1 cellular context compared by ENCODE assay signal in genomic region chr1:109099871-109100757, GRCh38.
TF ChIP-seq lines count a peak whose summit lies in the region.

No MANE protein-coding gene starts in this region.

TF ChIP-seq in K562, 482 proteins besides CTCF, POLR2A, EP300 and RAD21 (continued from another document and continues in another):
- peak; percentile 96 for TF ChIP-seq KAT7 (CRISPR knock-in tag; IDR thresholded peaks at IDR 0.05; ENCODE audit: borderline replicate concordance)
- peak; percentile 96 for TF ChIP-seq HMGN3 (IDR thresholded peaks at IDR 0.05; ENCODE audit: borderline replicate concordance, extremely low read depth, insufficient read length, low read depth, low read length)
- peak; percentile 74; the same call in 1 of the 2 replicates for TF ChIP-seq ZNF282 (CRISPR knock-in tag; IDR thresholded peaks at IDR 0.05)
- TF ChIP-seq ZBTB7A (IDR thresholded peaks at IDR 0.05; ENCODE audit: borderline replicate concordance, control insufficient read depth, low read depth, low read length), result peak; percentile 89
- TF ChIP-seq ZBTB33 (CRISPR knock-in tag; IDR thresholded peaks at IDR 0.05), result peak; percentile 82; the same call in 1 of the 2 replicates
- peak; percentile 92; the same call in 1 of the 2 replicates for TF ChIP-seq HEY1 (CRISPR knock-in tag; IDR thresholded peaks at IDR 0.05; ENCODE audit: borderline replicate concordance)
- peak; percentile 86 for TF ChIP-seq ATF7 (IDR thresholded peaks at IDR 0.05)
- TF ChIP-seq CHAMP1 (IDR thresholded peaks at IDR 0.05), result peak; percentile 96
- peak; percentile 85 for TF ChIP-seq KLF1 (tag; IDR thresholded peaks at IDR 0.05)
- no peak for TF ChIP-seq ZNF407 (IDR thresholded peaks at IDR 0.05; ENCODE audit: low read depth)
- peak; percentile 98 for TF ChIP-seq POLR2H (tag; IDR thresholded peaks at IDR 0.05; ENCODE audit: low read depth)
- peak; percentile 44 for TF ChIP-seq CBFA2T3 (IDR thresholded peaks at IDR 0.05)
- peak; percentile 64 for TF ChIP-seq FOXK1 (CRISPR knock-in tag; IDR thresholded peaks at IDR 0.05; ENCODE audit: borderline replicate concordance)
- peak; percentile 88 to 92 for TF ChIP-seq AFF1 (IDR thresholded peaks at IDR 0.05; ENCODE audit: low read depth in 1 of 2, partially characterized antibody in 2 of 2)
- TF ChIP-seq ZNF780A (CRISPR knock-in tag; IDR thresholded peaks at IDR 0.05), result 0 out of 2 replicates have a peak, but pooled peaks have one; percentile 76
- no peak for TF ChIP-seq SREBF2 (CRISPR knock-in tag; IDR thresholded peaks at IDR 0.05)
- peak; percentile 93 for TF ChIP-seq NBN (IDR thresholded peaks at IDR 0.05; ENCODE audit: low read depth)
- TF ChIP-seq ZNF124 (CRISPR knock-in tag; IDR thresholded peaks at IDR 0.05), result no peak
- 0 out of 2 replicates have a peak, but pooled peaks have one; percentile 50 for TF ChIP-seq KDM2B (CRISPR knock-in tag; IDR thresholded peaks at IDR 0.05)
- TF ChIP-seq JUND (IDR thresholded peaks at IDR 0.05; ENCODE audit: borderline replicate concordance, low read depth, low read length), result peak; percentile 79
- TF ChIP-seq JUND (tag; IDR thresholded peaks at IDR 0.05; ENCODE audit: borderline replicate concordance, low read depth, low read length), result no peak; the same call in 2 of the 3 replicates
- TF ChIP-seq PCBP2 (IDR thresholded peaks at IDR 0.05; ENCODE audit: low read depth, low read length, poor library complexity, severe bottlenecking), result peak; percentile 34
- peak; percentile 93 for TF ChIP-seq HNRNPH1 (optimal IDR thresholded peaks at IDR 0.05; ENCODE audit: low read depth, low read length)
- TF ChIP-seq ZNF699 (CRISPR knock-in tag; IDR thresholded peaks at IDR 0.05; ENCODE audit: insufficient replicate concordance), result no peak
- 0 out of 2 replicates have a peak, but pooled peaks have one; percentile 30 for TF ChIP-seq CEBPG (CRISPR knock-in tag; IDR thresholded peaks at IDR 0.05)
- no peak for TF ChIP-seq CEBPG (tag; conservative IDR thresholded peaks at IDR 0.05 in 1 of 2, IDR thresholded peaks at IDR 0.05 in 1 of 2)
- 0 out of 2 replicates have a peak, but pooled peaks have one; percentile 37 for TF ChIP-seq ZNF23 (CRISPR knock-in tag; IDR thresholded peaks at IDR 0.05)
- TF ChIP-seq HOXB6 (CRISPR knock-in tag; IDR thresholded peaks at IDR 0.05; ENCODE audit: borderline replicate concordance), result no peak; the same call in 1 of the 2 replicates
- no peak for TF ChIP-seq CREB5 (CRISPR knock-in tag; IDR thresholded peaks at IDR 0.05)
- 0 out of 2 replicates have a peak, but pooled peaks have one; percentile 39 for TF ChIP-seq ZKSCAN1 (IDR thresholded peaks at IDR 0.05; ENCODE audit: low read depth, low read length)
- peak; percentile 19; the same call in 1 of the 2 replicates for TF ChIP-seq SMARCA4 (IDR thresholded peaks at IDR 0.05)
- no peak for TF ChIP-seq NFXL1 (CRISPR knock-in tag; IDR thresholded peaks at IDR 0.05)
- no peak; the same call in 1 of the 2 replicates for TF ChIP-seq RFX5 (IDR thresholded peaks at IDR 0.05; ENCODE audit: low read depth, low read length)
- no peak for TF ChIP-seq FOXJ3 (CRISPR knock-in tag; IDR thresholded peaks at IDR 0.05)
- peak; percentile 91 for TF ChIP-seq ZNF592 (IDR thresholded peaks at IDR 0.05)
